In genomic region chr6:49937811-49938210, GRCh38 we compare ENCODE assay signal across 1 cellular context.
A peak's percentile ranks its signal among the peaks of the same experiment; 100 is the strongest.
TF ChIP-seq lines count a peak whose summit lies in the region.

No MANE protein-coding gene starts in this region.

TF ChIP-seq in K562, 482 proteins besides CTCF, POLR2A, EP300 and RAD21 (continued from another document):
- TF ChIP-seq, protein P1, sequence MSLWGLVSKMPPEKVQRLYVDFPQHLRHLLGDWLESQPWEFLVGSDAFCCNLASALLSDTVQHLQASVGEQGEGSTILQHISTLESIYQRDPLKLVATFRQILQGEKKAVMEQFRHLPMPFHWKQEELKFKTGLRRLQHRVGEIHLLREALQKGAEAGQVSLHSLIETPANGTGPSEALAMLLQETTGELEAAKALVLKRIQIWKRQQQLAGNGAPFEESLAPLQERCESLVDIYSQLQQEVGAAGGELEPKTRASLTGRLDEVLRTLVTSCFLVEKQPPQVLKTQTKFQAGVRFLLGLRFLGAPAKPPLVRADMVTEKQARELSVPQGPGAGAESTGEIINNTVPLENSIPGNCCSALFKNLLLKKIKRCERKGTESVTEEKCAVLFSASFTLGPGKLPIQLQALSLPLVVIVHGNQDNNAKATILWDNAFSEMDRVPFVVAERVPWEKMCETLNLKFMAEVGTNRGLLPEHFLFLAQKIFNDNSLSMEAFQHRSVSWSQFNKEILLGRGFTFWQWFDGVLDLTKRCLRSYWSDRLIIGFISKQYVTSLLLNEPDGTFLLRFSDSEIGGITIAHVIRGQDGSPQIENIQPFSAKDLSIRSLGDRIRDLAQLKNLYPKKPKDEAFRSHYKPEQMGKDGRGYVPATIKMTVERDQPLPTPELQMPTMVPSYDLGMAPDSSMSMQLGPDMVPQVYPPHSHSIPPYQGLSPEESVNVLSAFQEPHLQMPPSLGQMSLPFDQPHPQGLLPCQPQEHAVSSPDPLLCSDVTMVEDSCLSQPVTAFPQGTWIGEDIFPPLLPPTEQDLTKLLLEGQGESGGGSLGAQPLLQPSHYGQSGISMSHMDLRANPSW (CRISPR knock-in tag; IDR thresholded peaks at IDR 0.05), result no peak
- TF ChIP-seq MAFG (tag; conservative IDR thresholded peaks at IDR 0.05), result peak; percentile 26; the same call in 1 of the 2 replicates
- TF ChIP-seq EHMT2 (IDR thresholded peaks at IDR 0.05), result no peak
- no peak for TF ChIP-seq TEAD1 (CRISPR knock-in tag; IDR thresholded peaks at IDR 0.05)
- no peak for TF ChIP-seq SRF (CRISPR knock-in tag; IDR thresholded peaks at IDR 0.05)
- TF ChIP-seq PHTF2 (CRISPR knock-in tag; IDR thresholded peaks at IDR 0.05), result no peak
- peak; percentile 55; the same call in 1 of the 2 replicates for TF ChIP-seq C11orf30 (IDR thresholded peaks at IDR 0.05; ENCODE audit: low read depth)
- TF ChIP-seq MAFF (IDR thresholded peaks at IDR 0.05; ENCODE audit: low read length), result 0 out of 2 replicates have a peak, but pooled peaks have one; percentile 9
- TF ChIP-seq HOMEZ (CRISPR knock-in tag; IDR thresholded peaks at IDR 0.05), result no peak
- TF ChIP-seq KHSRP (IDR thresholded peaks at IDR 0.05), result no peak
